17 cellular contexts compared by ENCODE assay signal in the genomic region with DNA sequence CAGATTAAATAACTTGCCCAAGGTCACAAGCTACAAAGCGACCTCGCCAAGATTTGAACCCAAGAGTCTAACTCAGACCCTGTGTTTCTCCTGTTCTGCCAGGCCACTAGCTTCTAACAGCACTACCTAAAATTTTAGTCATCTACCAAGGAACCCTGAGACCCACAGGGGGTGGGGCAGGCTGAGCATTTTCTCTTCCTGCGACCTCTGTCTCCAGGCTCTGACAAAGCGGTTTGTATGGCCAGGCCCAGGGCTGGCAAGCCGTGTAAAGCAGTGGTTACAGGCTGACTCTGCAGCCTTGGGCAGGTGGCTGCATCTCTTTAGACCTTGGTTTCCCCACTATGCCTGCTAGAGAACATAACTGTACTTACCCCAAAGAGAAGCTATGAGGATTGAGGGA. TPM values are rescaled to one million over a fixed set of nuclear protein-coding genes. Genes with fewer than 3 reads are reported as not detected.
DNase-seq lines count a peak whose midpoint lies in the region; ATAC-seq and TF ChIP-seq lines count a peak whose summit lies in the region.
"Had no signal": no experiment of that assay in that cellular context is flagged by ENCODE, and none has a peak within 500 bp of the region (broad histone marks: within the 10 kb centered on the region; RNA-seq: fewer than 3 reads in every experiment).

No MANE protein-coding gene starts in this region.

- POLR2A ChIA-PET in CD8-positive, alpha-beta T cell (lab: Charles Lee), result interaction anchor here (0.7 kb wide), 1 partner anchor 61 kb away, joined by 4 read pairs; no protein-coding TSS in a partner anchor

- DNase-seq in T-helper 1 cell (no peak), colonic mucosa (no peak), osteoblast (ENCODE audit: insufficient read length, low spot score, missing footprints) (peak; percentile 21), AML-193 (lab: John Stamatoyannopoulos, UW) (no peak)
- no peak for DNase-seq in CD8-positive, alpha-beta T cell
- DNase-seq: DMS153, EL, KG1, NCI-H1417 treated with DMSO at 0.1 percent for 48 hours, NCI-H2029, NCI-H2171 treated with DMSO at 0.1 percent for 48 hours, NCI-H748 treated with DMSO at 0.1 percent for 48 hours, OCI-M1 had no signal

- H3K9me3 ChIP-seq in BLaER1 treated with 17β-estradiol and CSF1 and Interleukin-3, amounts not matched to agents 10 nM and 100 nM (replicated peaks in 1 of 11), result no peaks in the 10 kb centered on the region
- H3K9me3 ChIP-seq in colonic mucosa (no peaks in the 10 kb centered on the region), osteoblast (ENCODE audit: low read depth, low read length) (no peaks in the 10 kb centered on the region)
- H3K9me3 ChIP-seq in CD8-positive, alpha-beta T cell (ENCODE audit: low read length), result no peaks in the 10 kb centered on the region

- H3K27ac Mint-ChIP-seq in T-helper 1 cell treated with Interleukin-12 subunit alpha and Interleukin-12 subunit beta and Interleukin-4 antibody, amounts not matched to agents 30 μg/mL and 1 μg/mL, for 36 hours, result peak overlapping the region; percentile 39
- no peak overlapping the region for H3K27ac Mint-ChIP-seq in CD8-positive, alpha-beta T cell

- peaks cover 90% of the 10 kb centered on the region for H3K4me1 Mint-ChIP-seq in T-helper 1 cell treated with Interleukin-12 subunit alpha and Interleukin-12 subunit beta and Interleukin-4 antibody, amounts not matched to agents 30 μg/mL and 1 μg/mL, for 36 hours (ENCODE audit: low read depth)
- H3K4me1 Mint-ChIP-seq in CD8-positive, alpha-beta T cell (ENCODE audit: low read depth), result peaks cover 43% of the 10 kb centered on the region

- H2AFZ ChIP-seq in osteoblast (ENCODE audit: low read length), result no peak overlapping the region

- no peaks in the 10 kb centered on the region for H3K9me3 Mint-ChIP-seq in T-helper 1 cell treated with Interleukin-12 subunit alpha and Interleukin-12 subunit beta and Interleukin-4 antibody, amounts not matched to agents 30 μg/mL and 1 μg/mL, for 36 hours
- no peaks in the 10 kb centered on the region for H3K9me3 Mint-ChIP-seq in CD8-positive, alpha-beta T cell

- ATAC-seq in CD8-positive, alpha-beta T cell, result no peak
- no peak for ATAC-seq in GM18519 (IDR thresholded peaks at IDR 0.05; ENCODE audit: low FRiP score, unreplicated experiment)

- peaks cover 0 to 24% (median 18%) of the 10 kb centered on the region in 11 experiments; a peak in 17 of 22 replicates for H3K27me3 ChIP-seq in BLaER1 treated with 17β-estradiol and CSF1 and Interleukin-3, amounts not matched to agents 10 nM and 100 nM
- H3K27me3 ChIP-seq in colonic mucosa (no peaks in the 10 kb centered on the region), osteoblast (ENCODE audit: insufficient read depth, low read length) (no peaks in the 10 kb centered on the region)
- H3K27me3 ChIP-seq in CD8-positive, alpha-beta T cell (ENCODE audit: insufficient read depth, low read length), result no peaks in the 10 kb centered on the region

- CTCF ChIA-PET in CD8-positive, alpha-beta T cell (lab: Charles Lee), result interaction anchor here (0.7 to 1.1 kb wide), 5 partner anchors 62 to 184 kb away, joined by 3 read pairs; no protein-coding TSS in a partner anchor

- no peak overlapping the region for H3K4me3 ChIP-seq in BLaER1 treated with 17β-estradiol and CSF1 and Interleukin-3, amounts not matched to agents 10 nM and 100 nM
- no peak overlapping the region for H3K4me3 ChIP-seq in colonic mucosa
- H3K4me3 ChIP-seq in osteoblast (ENCODE audit: insufficient read depth, low read length), result no peak overlapping the region
- H3K4me3 ChIP-seq in CD8-positive, alpha-beta T cell (ENCODE audit: low read depth, low read length), result no peak overlapping the region

- peak overlapping the region; percentile 88 to 99 (median 95) for H3K4me2 ChIP-seq in BLaER1 treated with 17β-estradiol and CSF1 and Interleukin-3, amounts not matched to agents 10 nM and 100 nM
- no peak overlapping the region for H3K4me2 ChIP-seq in osteoblast (ENCODE audit: insufficient read depth, low read length)

- no peaks in the 10 kb centered on the region for H3K27me3 Mint-ChIP-seq in T-helper 1 cell treated with Interleukin-12 subunit alpha and Interleukin-12 subunit beta and Interleukin-4 antibody, amounts not matched to agents 30 μg/mL and 1 μg/mL, for 36 hours (ENCODE audit: low read depth)
- peaks cover 15% of the 10 kb centered on the region for H3K27me3 Mint-ChIP-seq in CD8-positive, alpha-beta T cell (ENCODE audit: low read depth)

- intact Hi-C loops in colonic mucosa (cut with DNase I), result no loop called here
- intact Hi-C loops in CD8-positive, alpha-beta T cell (cut with DNase I, micrococcal nuclease), result no loop called here

- H3K4me3 Mint-ChIP-seq in T-helper 1 cell treated with Interleukin-12 subunit alpha and Interleukin-12 subunit beta and Interleukin-4 antibody, amounts not matched to agents 30 μg/mL and 1 μg/mL, for 36 hours, result peak overlapping the region; percentile 22
- no peak overlapping the region for H3K4me3 Mint-ChIP-seq in CD8-positive, alpha-beta T cell

- peaks cover 72% of the 10 kb centered on the region for H3K79me2 ChIP-seq in osteoblast (ENCODE audit: insufficient read depth, low read length)

- H3K36me3 ChIP-seq in BLaER1 treated with 17β-estradiol and CSF1 and Interleukin-3, amounts not matched to agents 10 nM and 100 nM, result peaks cover 0 to 26% (median 0%) of the 10 kb centered on the region in 11 experiments; a peak in 4 of 22 replicates
- H3K36me3 ChIP-seq in colonic mucosa (no peaks in the 10 kb centered on the region), osteoblast (ENCODE audit: insufficient read depth, low read length) (peaks cover 7% of the 10 kb centered on the region)
- H3K36me3 ChIP-seq in CD8-positive, alpha-beta T cell (ENCODE audit: insufficient read depth, low read length), result no peaks in the 10 kb centered on the region

- peaks cover 0 to 54% (median 15%) of the 10 kb centered on the region in 11 experiments; a peak in 10 of 22 replicates for H4K20me1 ChIP-seq in BLaER1 treated with 17β-estradiol and CSF1 and Interleukin-3, amounts not matched to agents 10 nM and 100 nM
- peaks cover 59% of the 10 kb centered on the region for H4K20me1 ChIP-seq in osteoblast (ENCODE audit: insufficient read depth, low read length)

- peaks cover 60% of the 10 kb centered on the region for H3K36me3 Mint-ChIP-seq in T-helper 1 cell treated with Interleukin-12 subunit alpha and Interleukin-12 subunit beta and Interleukin-4 antibody, amounts not matched to agents 30 μg/mL and 1 μg/mL, for 36 hours (ENCODE audit: low read depth)
- no peaks in the 10 kb centered on the region for H3K36me3 Mint-ChIP-seq in CD8-positive, alpha-beta T cell

- peaks cover 70 to 84% (median 80%) of the 10 kb centered on the region in 10 experiments for H3K4me1 ChIP-seq in BLaER1 treated with 17β-estradiol and CSF1 and Interleukin-3, amounts not matched to agents 10 nM and 100 nM
- H3K4me1 ChIP-seq in colonic mucosa (peaks cover 17% of the 10 kb centered on the region), osteoblast (ENCODE audit: insufficient read depth, low read length) (peaks cover 43% of the 10 kb centered on the region)
- H3K4me1 ChIP-seq in CD8-positive, alpha-beta T cell (ENCODE audit: insufficient read depth, low read length), result peaks cover 43% of the 10 kb centered on the region

- H3K9ac ChIP-seq in BLaER1 treated with 17β-estradiol and CSF1 and Interleukin-3, amounts not matched to agents 10 nM and 100 nM, result no peak overlapping the region
- peak overlapping the region in 1 of 2 donors; percentile 71 for H3K9ac ChIP-seq in colonic mucosa (ENCODE audit: low read depth in 2 of 2, low read length in 2 of 2)

- TF ChIP-seq CTCF in colonic mucosa (IDR thresholded peaks at IDR 0.05) (no peak), osteoblast (IDR thresholded peaks at IDR 0.05; ENCODE audit: extremely low read depth, low read depth, low read length) (no peak)
- no peak for TF ChIP-seq CTCF in CD8-positive, alpha-beta T cell (IDR thresholded peaks at IDR 0.05)

- no peak overlapping the region for H3K27ac ChIP-seq in BLaER1 treated with 17β-estradiol and CSF1 and Interleukin-3, amounts not matched to agents 10 nM and 100 nM
- H3K27ac ChIP-seq in colonic mucosa (peak overlapping the region; percentile 88), osteoblast (ENCODE audit: low read depth, low read length) (no peak overlapping the region)
- H3K27ac ChIP-seq in CD8-positive, alpha-beta T cell (ENCODE audit: low read depth, low read length), result no peak overlapping the region
- H3K27ac ChIP-seq: 22Rv1 had no signal

RNA-seq across cellular contexts. Expression of gene VDR, which starts 5.3 kb away (rescaled TPM):
- 100 to 1,000 TPM; 124 to 140 TPM for total RNA-seq in colonic mucosa
- total RNA-seq in osteoblast, result 30.4 and 32.2 TPM in 2 replicates
- under 1 TPM; 0.90 to 0.92 TPM for total RNA-seq in CD8-positive, alpha-beta T cell

Comparison
In these comparisons a context has a peak if more than half of its experiments do, and no peak if none do; other contexts are left out.
1. RNA of gene VDR, which starts 5.3 kb away (total RNA-seq): 124 to 140 TPM in colonic mucosa and 30.4 to 32.2 TPM in osteoblast; 0.90 to 0.92 TPM in CD8-positive, alpha-beta T cell; every median in the first group is over 10 times any median in the second.